Comparison of ENCODE assay signal across 6 cellular contexts in genomic region chr10:75003195-75003594, GRCh38.
"Had no signal": no experiment of that assay in that cellular context is flagged by ENCODE, and none has a peak within 500 bp of the region (broad histone marks: within the 10 kb centered on the region; RNA-seq: fewer than 3 reads in every experiment).

No MANE protein-coding gene starts in this region.

- DNase-seq: H9, HCEC 1CT, KBM-7 had no signal

- H3K4me3 Mint-ChIP-seq: GM23338, H9, IgD-negative memory B cell had no signal

- H3K27me3 Mint-ChIP-seq: IgD-negative memory B cell had no signal

- ATAC-seq: GM23338, HepG2 had no signal

- H3K27ac Mint-ChIP-seq: H9, IgD-negative memory B cell had no signal

- H3K4me1 Mint-ChIP-seq: H9 had no signal

- H3K9me3 Mint-ChIP-seq: GM23338, H9, IgD-negative memory B cell had no signal
